In genomic region chr22:30089655-30089974, GRCh38 we compare ENCODE assay signal across 2 cellular contexts.
TF ChIP-seq lines count a peak whose summit lies in the region.

No MANE protein-coding gene starts in this region.

TF ChIP-seq in SK-N-SH, 30 proteins besides CTCF, POLR2A, EP300 and RAD21 (continued from another document):
- TF ChIP-seq, protein P1, sequence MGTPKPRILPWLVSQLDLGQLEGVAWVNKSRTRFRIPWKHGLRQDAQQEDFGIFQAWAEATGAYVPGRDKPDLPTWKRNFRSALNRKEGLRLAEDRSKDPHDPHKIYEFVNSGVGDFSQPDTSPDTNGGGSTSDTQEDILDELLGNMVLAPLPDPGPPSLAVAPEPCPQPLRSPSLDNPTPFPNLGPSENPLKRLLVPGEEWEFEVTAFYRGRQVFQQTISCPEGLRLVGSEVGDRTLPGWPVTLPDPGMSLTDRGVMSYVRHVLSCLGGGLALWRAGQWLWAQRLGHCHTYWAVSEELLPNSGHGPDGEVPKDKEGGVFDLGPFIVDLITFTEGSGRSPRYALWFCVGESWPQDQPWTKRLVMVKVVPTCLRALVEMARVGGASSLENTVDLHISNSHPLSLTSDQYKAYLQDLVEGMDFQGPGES (IDR thresholded peaks at IDR 0.05; ENCODE audit: low read depth, low read length) = no peak
- TF ChIP-seq JUND (IDR thresholded peaks at IDR 0.05) = no peak
- TF ChIP-seq RCOR1 (IDR thresholded peaks at IDR 0.05; ENCODE audit: low read length) = no peak
- TF ChIP-seq GABPA (IDR thresholded peaks at IDR 0.05; ENCODE audit: low read depth) = no peak
- TF ChIP-seq NFIC (IDR thresholded peaks at IDR 0.05; ENCODE audit: borderline replicate concordance) = no peak
- no peak for TF ChIP-seq NRF1 (IDR thresholded peaks at IDR 0.05; ENCODE audit: low read depth, low read length)
- TF ChIP-seq, protein P2, sequence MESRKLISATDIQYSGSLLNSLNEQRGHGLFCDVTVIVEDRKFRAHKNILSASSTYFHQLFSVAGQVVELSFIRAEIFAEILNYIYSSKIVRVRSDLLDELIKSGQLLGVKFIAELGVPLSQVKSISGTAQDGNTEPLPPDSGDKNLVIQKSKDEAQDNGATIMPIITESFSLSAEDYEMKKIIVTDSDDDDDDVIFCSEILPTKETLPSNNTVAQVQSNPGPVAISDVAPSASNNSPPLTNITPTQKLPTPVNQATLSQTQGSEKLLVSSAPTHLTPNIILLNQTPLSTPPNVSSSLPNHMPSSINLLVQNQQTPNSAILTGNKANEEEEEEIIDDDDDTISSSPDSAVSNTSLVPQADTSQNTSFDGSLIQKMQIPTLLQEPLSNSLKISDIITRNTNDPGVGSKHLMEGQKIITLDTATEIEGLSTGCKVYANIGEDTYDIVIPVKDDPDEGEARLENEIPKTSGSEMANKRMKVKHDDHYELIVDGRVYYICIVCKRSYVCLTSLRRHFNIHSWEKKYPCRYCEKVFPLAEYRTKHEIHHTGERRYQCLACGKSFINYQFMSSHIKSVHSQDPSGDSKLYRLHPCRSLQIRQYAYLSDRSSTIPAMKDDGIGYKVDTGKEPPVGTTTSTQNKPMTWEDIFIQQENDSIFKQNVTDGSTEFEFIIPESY (IDR thresholded peaks at IDR 0.05; ENCODE audit: borderline replicate concordance, low read depth) = no peak
- TF ChIP-seq SIN3A (IDR thresholded peaks at IDR 0.05; ENCODE audit: borderline replicate concordance, low read depth, low read length) = no peak
- no peak for TF ChIP-seq FOXJ3 (CRISPR knock-in tag; IDR thresholded peaks at IDR 0.05)
- TF ChIP-seq ELF1 (IDR thresholded peaks at IDR 0.05) = no peak

TF ChIP-seq in SK-N-SH treated with all-trans-retinoic acid at 6 μM for 48 hours, 23 proteins besides CTCF, POLR2A, EP300 and RAD21:
- TF ChIP-seq TSHZ2 (CRISPR knock-in tag; IDR thresholded peaks at IDR 0.05) (no peak), RARB (CRISPR knock-in tag; IDR thresholded peaks at IDR 0.05) (no peak), TCF4 (CRISPR knock-in tag; IDR thresholded peaks at IDR 0.05; ENCODE audit: borderline replicate concordance) (no peak), CSDC2 (CRISPR knock-in tag; IDR thresholded peaks at IDR 0.05) (no peak), ZFP30 (CRISPR knock-in tag; IDR thresholded peaks at IDR 0.05) (no peak)
